In genomic region chr6:37535701-37536461, GRCh38 we compare ENCODE assay signal across 9 cellular contexts. TPM values are rescaled to one million over a fixed set of nuclear protein-coding genes. Genes with fewer than 3 reads are reported as not detected.
A peak's percentile ranks its signal among the peaks of the same experiment; 100 is the strongest.
DNase-seq lines count a peak whose midpoint lies in the region; ATAC-seq and TF ChIP-seq lines count a peak whose summit lies in the region.
"Had no signal": no experiment of that assay in that cellular context is flagged by ENCODE, and none has a peak within 500 bp of the region (broad histone marks: within the 10 kb centered on the region; RNA-seq: fewer than 3 reads in every experiment).

No MANE protein-coding gene starts in this region.

- H3K4me1 ChIP-seq in esophagus muscularis mucosa (peaks cover 15 to 20% (median 16%) of the 10 kb centered on the region in 4 donors), HAP-1 (no peaks in the 10 kb centered on the region)

- in situ Hi-C loops in HAP-1 (cut with MboI; ENCODE audit: low sequenced_read_pairs): no loop called here

- TF ChIP-seq POLR2A in esophagus muscularis mucosa (IDR thresholded peaks at IDR 0.05; ENCODE audit: low read depth): no peak

- no peak for ATAC-seq in HG02678 (IDR thresholded peaks at IDR 0.05; ENCODE audit: unreplicated experiment)

- H3K36me3 ChIP-seq in esophagus muscularis mucosa: no peaks in the 10 kb centered on the region
- H3K36me3 ChIP-seq in HAP-1 (replicated peaks): no peaks in the 10 kb centered on the region

- TF ChIP-seq EP300 in esophagus muscularis mucosa (IDR thresholded peaks at IDR 0.05): no peak

- H3K27me3 Mint-ChIP-seq in progenitor cell of endocrine pancreas: peaks cover 92% of the 10 kb centered on the region

- H3K27me3 ChIP-seq in esophagus muscularis mucosa (peaks cover 0 to 70% (median 22%) of the 10 kb centered on the region in 4 donors), HAP-1 (ENCODE audit: low read depth) (peaks cover 32% of the 10 kb centered on the region)

- TF ChIP-seq CTCF in esophagus muscularis mucosa (IDR thresholded peaks at IDR 0.05): no peak
- TF ChIP-seq CTCF in progenitor cell of endocrine pancreas (IDR thresholded peaks at IDR 0.05; ENCODE audit: unreplicated experiment): peak; percentile 30

- 2% methylated on average over 20 of the region's 54 CpGs for WGBS in esophagus muscularis mucosa

- H3K27ac ChIP-seq in esophagus muscularis mucosa (replicated peaks in 1 of 4): no peak overlapping the region
- H3K27ac ChIP-seq: skin epidermis had no signal

- H3K4me3 Mint-ChIP-seq in progenitor cell of endocrine pancreas (ENCODE audit: low read depth): peak overlapping the region; percentile 63

- peaks cover 4% of the 10 kb centered on the region for H3K4me1 Mint-ChIP-seq in progenitor cell of endocrine pancreas (ENCODE audit: low read depth)

- H3K36me3 Mint-ChIP-seq in progenitor cell of endocrine pancreas (ENCODE audit: insufficient read depth): no peaks in the 10 kb centered on the region

- no peaks in the 10 kb centered on the region for H3K9me3 Mint-ChIP-seq in progenitor cell of endocrine pancreas (ENCODE audit: low read depth)

- intact Hi-C loops in esophagus muscularis mucosa (cut with DNase I): no loop called here

- H3K4me3 ChIP-seq in esophagus muscularis mucosa (peak overlapping the region; percentile 26 to 45 (median 34)), HAP-1 (no peak overlapping the region)

- H3K27ac Mint-ChIP-seq in progenitor cell of endocrine pancreas: no peak overlapping the region

- H3K9me3 ChIP-seq in esophagus muscularis mucosa (no peaks in the 10 kb centered on the region), HAP-1 (no peaks in the 10 kb centered on the region)

- DNase-seq in activated T-cell treated with anti-CD3 and anti-CD28 coated beads, Interleukin-2, amount 50 U/mL, for 1 hour: peak; percentile 45
- DNase-seq in activated T-cell treated with anti-CD3 and anti-CD28 coated beads for 4 hours (no peak), NCI-H510A treated with DMSO at 0.1 percent for 48 hours (lab: John Stamatoyannopoulos, UW) (peak; percentile 52), esophagus muscularis mucosa (ENCODE audit: extremely low spot score) (no peak), progenitor cell of endocrine pancreas (ENCODE audit: low spot score, unreplicated experiment) (no peak), HAP-1 (ENCODE audit: low spot score in 2 of 2) (no peak), mucosa of gallbladder (ENCODE audit: low spot score) (no peak)

RNA-seq across cellular contexts. Expression of gene CCDC167, which starts 36.2 kb away (rescaled TPM):
- total RNA-seq in esophagus muscularis mucosa: 10 to 100 TPM; 11.1 to 19.1 (median 16.3) TPM
- total RNA-seq in progenitor cell of endocrine pancreas: 44.1 and 44.9 TPM in 2 replicates
- total RNA-seq in mucosa of gallbladder: 12.9 TPM

Comparison
In these comparisons a context has a peak if more than half of its experiments do, and no peak if none do; other contexts are left out.
1. DNase-seq: peak in activated T-cell treated with anti-CD3 and anti-CD28 coated beads, Interleukin-2, amount 50 U/mL, for 1 hour (single experiment) and NCI-H510A treated with DMSO at 0.1 percent for 48 hours (single experiment); none in activated T-cell treated with anti-CD3 and anti-CD28 coated beads for 4 hours (single experiment), esophagus muscularis mucosa (single experiment), progenitor cell of endocrine pancreas (single experiment), HAP-1 (0 of 2) and mucosa of gallbladder (single experiment).